1 cellular context compared by ENCODE assay signal in genomic region chr2:111872806-111873205, GRCh38. TPM values are rescaled to one million over a fixed set of nuclear protein-coding genes. Genes with fewer than 3 reads are reported as not detected.
"Had no signal": no experiment of that assay in that cellular context is flagged by ENCODE, and none has a peak within 500 bp of the region (broad histone marks: within the 10 kb centered on the region; RNA-seq: fewer than 3 reads in every experiment).

No MANE protein-coding gene starts in this region.

RNA-seq across cellular contexts. Expression of gene MERTK, which starts 25.6 kb away (rescaled TPM):
- total RNA-seq: activated B cell treated with CpG ODN at 0.5 μM for 24 hours had no signal
